ENCODE assay signal across 2 cellular contexts in genomic region chr1:153395136-153395685, GRCh38.
A peak's percentile ranks its signal among the peaks of the same experiment; 100 is the strongest.
TF ChIP-seq lines count a peak whose summit lies in the region.

No MANE protein-coding gene starts in this region.

TF ChIP-seq in HCT116, 20 proteins besides CTCF, POLR2A, EP300 and RAD21:
- TF ChIP-seq MAX (IDR thresholded peaks at IDR 0.05), result no peak
- no peak for TF ChIP-seq SP1 (IDR thresholded peaks at IDR 0.05; ENCODE audit: low read depth)
- TF ChIP-seq POLR2AphosphoS5 (IDR thresholded peaks at IDR 0.05; ENCODE audit: low read depth, low read length), result no peak
- no peak for TF ChIP-seq TCF7L2 (IDR thresholded peaks at IDR 0.05; ENCODE audit: borderline replicate concordance, extremely low read depth, insufficient read depth, insufficient read length)
- no peak for TF ChIP-seq CBX3 (IDR thresholded peaks at IDR 0.05; ENCODE audit: low read depth)
- no peak for TF ChIP-seq FOSL1 (IDR thresholded peaks at IDR 0.05; ENCODE audit: low read depth)
- no peak for TF ChIP-seq EZH2phosphoT487 (IDR thresholded peaks at IDR 0.05; ENCODE audit: borderline replicate concordance)
- no peak for TF ChIP-seq ZFX (IDR thresholded peaks at IDR 0.05)

TF ChIP-seq in GM12878, 131 proteins besides CTCF, POLR2A, EP300 and RAD21:
- TF ChIP-seq BCL3 (IDR thresholded peaks at IDR 0.05; ENCODE audit: borderline replicate concordance, insufficient read depth, low read depth, low read length, poor library complexity, severe bottlenecking), result peak; percentile 72
- TF ChIP-seq PRDM15 (CRISPR knock-in tag; IDR thresholded peaks at IDR 0.05), result no peak
